Comparison of ENCODE assay signal across 30 cellular contexts in genomic region chr9:91908746-91909145, GRCh38. TPM values are rescaled to one million over a fixed set of nuclear protein-coding genes. Genes with fewer than 3 reads are reported as not detected.
A peak's percentile ranks its signal among the peaks of the same experiment; 100 is the strongest.
DNase-seq lines count a peak whose midpoint lies in the region; ATAC-seq, FAIRE-seq and TF ChIP-seq lines count a peak whose summit lies in the region.
"Had no signal": no experiment of that assay in that cellular context is flagged by ENCODE, and none has a peak within 500 bp of the region (broad histone marks: within the 10 kb centered on the region; RNA-seq: fewer than 3 reads in every experiment).

No MANE protein-coding gene starts in this region.

- H3K27me3 ChIP-seq in BLaER1 treated with 17β-estradiol and CSF1 and Interleukin-3, amounts not matched to agents 10 nM and 100 nM: peaks cover 0 to 13% (median 0%) of the 10 kb centered on the region in 11 experiments; a peak in 2 of 22 replicates
- H3K27me3 ChIP-seq in astrocyte (ENCODE audit: insufficient read depth, low read length): peaks cover 7% of the 10 kb centered on the region
- peaks cover 0 to 14% (median 0%) of the 10 kb centered on the region in 45 donors for H3K27me3 ChIP-seq in dorsolateral prefrontal cortex
- H3K27me3 ChIP-seq: MG63, upper lobe of left lung had no signal

- no peaks in the 10 kb centered on the region for H3K9me3 ChIP-seq in BLaER1 treated with 17β-estradiol and CSF1 and Interleukin-3, amounts not matched to agents 10 nM and 100 nM (replicated peaks in 1 of 11)
- no peaks in the 10 kb centered on the region for H3K9me3 ChIP-seq in astrocyte (ENCODE audit: insufficient read depth, low read depth, low read length)
- H3K9me3 ChIP-seq: Caco-2, MG63, psoas muscle, SJCRH30, upper lobe of left lung had no signal

- no peak overlapping the region for H3K4me3 Mint-ChIP-seq in astrocyte (ENCODE audit: unreplicated experiment)
- H3K4me3 Mint-ChIP-seq: naive thymus-derived CD8-positive, alpha-beta T cell had no signal

- ATAC-seq in HG02642 (IDR thresholded peaks at IDR 0.05; ENCODE audit: poor library complexity, unreplicated experiment): no peak
- ATAC-seq: activated naive CD4-positive, alpha-beta T cell treated with anti-CD3 and anti-CD28 coated beads, Interleukin-2, amount 50 U/mL, for 72 hours; naive thymus-derived CD8-positive, alpha-beta T cell; psoas muscle; sciatic nerve had no signal

- no peak overlapping the region for H3K9ac ChIP-seq in BLaER1 treated with 17β-estradiol and CSF1 and Interleukin-3, amounts not matched to agents 10 nM and 100 nM
- no peak overlapping the region for H3K9ac ChIP-seq in astrocyte (ENCODE audit: low read length)

- H3K4me1 Mint-ChIP-seq in astrocyte (ENCODE audit: low read depth, unreplicated experiment): peaks cover 22% of the 10 kb centered on the region

- TF ChIP-seq CTCF in HFF-Myc (IDR thresholded peaks at IDR 0.05; ENCODE audit: low read depth, low read length, missing control alignments) (no peak), astrocyte (IDR thresholded peaks at IDR 0.05; ENCODE audit: insufficient read depth, low read depth, low read length) (no peak), dorsolateral prefrontal cortex (IDR thresholded peaks at IDR 0.05 in 54 of 56, conservative IDR thresholded peaks at IDR 0.05 in 2 of 56; ENCODE audit: low read depth in 1 of 56, partially characterized antibody in 56 of 56) (no peak)

- H2AFZ ChIP-seq in astrocyte (ENCODE audit: low read depth, low read length): no peak overlapping the region

- FAIRE-seq in astrocyte (lab: Jason Lieb, UNC): no peak
- FAIRE-seq: RCC 7860 had no signal

- no peaks in the 10 kb centered on the region for H3K27me3 Mint-ChIP-seq in astrocyte (ENCODE audit: low read depth, unreplicated experiment)

- no peaks in the 10 kb centered on the region for H3K36me3 ChIP-seq in BLaER1 treated with 17β-estradiol and CSF1 and Interleukin-3, amounts not matched to agents 10 nM and 100 nM
- no peaks in the 10 kb centered on the region for H3K36me3 ChIP-seq in astrocyte (ENCODE audit: insufficient read depth, low read length)
- H3K36me3 ChIP-seq: MG63, SJCRH30, upper lobe of left lung had no signal

- 0 out of 22 replicates have a peak, but pooled peaks cover 0 to 5% (median 0%) of the 10 kb centered on the region in 11 experiments for H4K20me1 ChIP-seq in BLaER1 treated with 17β-estradiol and CSF1 and Interleukin-3, amounts not matched to agents 10 nM and 100 nM
- H4K20me1 ChIP-seq in astrocyte (ENCODE audit: insufficient read depth, low read length): no peaks in the 10 kb centered on the region

- no peak overlapping the region for H3K27ac Mint-ChIP-seq in astrocyte (ENCODE audit: unreplicated experiment)
- H3K27ac Mint-ChIP-seq: activated naive CD4-positive, alpha-beta T cell treated with anti-CD3 and anti-CD28 coated beads, Interleukin-2, amount 50 U/mL, for 72 hours; naive thymus-derived CD8-positive, alpha-beta T cell had no signal

- H3K4me3 ChIP-seq in BLaER1 treated with 17β-estradiol and CSF1 and Interleukin-3, amounts not matched to agents 10 nM and 100 nM: no peak overlapping the region
- H3K4me3 ChIP-seq in HFF-Myc (replicated peaks; ENCODE audit: low read depth, low read length) (no peak overlapping the region), astrocyte (ENCODE audit: insufficient read depth, low read depth, low read length) (no peak overlapping the region), dorsolateral prefrontal cortex (no peak overlapping the region)
- H3K4me3 ChIP-seq: MG63, psoas muscle, SJCRH30, upper lobe of left lung had no signal

- peaks cover 57 to 71% (median 64%) of the 10 kb centered on the region in 10 experiments for H3K4me1 ChIP-seq in BLaER1 treated with 17β-estradiol and CSF1 and Interleukin-3, amounts not matched to agents 10 nM and 100 nM
- H3K4me1 ChIP-seq in astrocyte (ENCODE audit: insufficient read depth, low read length): no peaks in the 10 kb centered on the region
- H3K4me1 ChIP-seq: Caco-2, psoas muscle had no signal

- peak; percentile 38 for DNase-seq in HFF-Myc (ENCODE audit: extremely low read depth, low read depth)
- DNase-seq in astrocyte (ENCODE audit: low read depth): peak; percentile 11
- DNase-seq in iris pigment epithelial cell (ENCODE audit: low read depth): peak; percentile 43
- DNase-seq in activated CD4-positive, alpha-beta T cell treated with anti-CD3 and anti-CD28 coated beads for 1 hour: no peak
- DNase-seq in COR-L47 (lab: John Stamatoyannopoulos, UW): no peak
- no peak for DNase-seq in dorsolateral prefrontal cortex
- DNase-seq: activated CD4-positive, alpha-beta T cell treated with anti-CD3 and anti-CD28 coated beads for 48 hours; activated effector memory CD4-positive, alpha-beta T cell treated with Interleukin-2 at 50 U/mL for 16 hours; amygdala; C1 segment of cervical spinal cord; Caco-2; DMS79; GF-D8; KBM-7; midbrain; naive thymus-derived CD8-positive, alpha-beta T cell; NCI-H2107; NCI-H748 treated with DMSO at 0.1 percent for 48 hours; psoas muscle; stimulated activated CD4-positive, alpha-beta T cell treated with anti-CD3 and anti-CD28 coated beads, Interleukin-4, amount 100 ng/mL, for 24 hours; SW 1271; upper lobe of left lung had no signal

- no peak overlapping the region for H3K27ac ChIP-seq in BLaER1 treated with 17β-estradiol and CSF1 and Interleukin-3, amounts not matched to agents 10 nM and 100 nM
- H3K27ac ChIP-seq in astrocyte (ENCODE audit: low read depth, low read length): no peak overlapping the region
- H3K27ac ChIP-seq in dorsolateral prefrontal cortex: no peak overlapping the region
- H3K27ac ChIP-seq: psoas muscle, SJCRH30, upper lobe of left lung, VCaP had no signal

- H3K9me3 Mint-ChIP-seq in astrocyte (ENCODE audit: unreplicated experiment): no peaks in the 10 kb centered on the region
- H3K9me3 Mint-ChIP-seq: activated naive CD4-positive, alpha-beta T cell treated with anti-CD3 and anti-CD28 coated beads, Interleukin-2, amount 50 U/mL, for 72 hours; naive thymus-derived CD8-positive, alpha-beta T cell had no signal

- intact Hi-C loops in dorsolateral prefrontal cortex (cut with DNase I): no loop called here

- H3K4me2 ChIP-seq in BLaER1 treated with 17β-estradiol and CSF1 and Interleukin-3, amounts not matched to agents 10 nM and 100 nM: peak overlapping the region; percentile 25 to 94 (median 56); a peak in 20 of 22 replicates
- no peak overlapping the region for H3K4me2 ChIP-seq in astrocyte (ENCODE audit: low read length)

- no peaks in the 10 kb centered on the region for H3K79me2 ChIP-seq in astrocyte (ENCODE audit: insufficient read depth, low read length)

- H3K36me3 Mint-ChIP-seq in astrocyte (ENCODE audit: low read depth, unreplicated experiment): no peaks in the 10 kb centered on the region
- H3K36me3 Mint-ChIP-seq: activated naive CD4-positive, alpha-beta T cell treated with anti-CD3 and anti-CD28 coated beads, Interleukin-2, amount 50 U/mL, for 72 hours; naive thymus-derived CD8-positive, alpha-beta T cell had no signal

RNA-seq across cellular contexts. Expression of gene ROR2, which starts 41.3 kb away (rescaled TPM):
- 4.9 and 11.6 TPM in 2 replicates for total RNA-seq in astrocyte
- 1 to 10 TPM in 72 of 120 experiments, under 1 TPM in 46, not detected in 2; 0.16 to 3.9 (median 1.2) TPM for total RNA-seq in dorsolateral prefrontal cortex
- total RNA-seq: activated naive CD4-positive, alpha-beta T cell treated with anti-CD3 and anti-CD28 coated beads, Interleukin-2, amount 50 U/mL, for 72 hours; naive thymus-derived CD8-positive, alpha-beta T cell; SJCRH30 had no signal

Comparison
In these comparisons a context has a peak if more than half of its experiments do, and no peak if none do; other contexts are left out.
1. DNase-seq: peak in HFF-Myc (single experiment), astrocyte (single experiment) and iris pigment epithelial cell (single experiment); none in activated CD4-positive, alpha-beta T cell treated with anti-CD3 and anti-CD28 coated beads for 1 hour (single experiment), COR-L47 (single experiment) and dorsolateral prefrontal cortex (0 of 10).